Comparison of ENCODE assay signal across 2 cellular contexts in the genomic region with DNA sequence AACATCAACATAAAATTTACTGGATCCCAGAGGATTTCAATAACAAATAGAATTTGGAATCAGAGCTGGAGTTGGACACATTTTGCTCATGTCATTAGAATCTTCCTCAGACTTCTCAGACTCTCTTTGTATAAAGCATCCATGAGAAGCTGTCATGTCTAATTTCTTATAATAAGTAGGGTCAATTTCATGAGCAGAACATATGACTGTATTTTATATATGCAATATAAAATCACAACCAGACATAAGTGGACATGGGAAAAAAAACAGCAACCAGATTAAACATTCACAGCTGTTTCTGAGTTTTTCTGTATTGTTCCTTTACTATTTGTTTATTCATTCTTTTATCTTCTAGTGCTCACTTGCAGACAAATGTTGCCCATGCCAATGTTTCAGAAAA.
TF ChIP-seq lines count a peak whose summit lies in the region.

No MANE protein-coding gene starts in this region.

TF ChIP-seq in A549, 52 proteins besides CTCF, POLR2A, EP300 and RAD21 (continued from another document):
- TF ChIP-seq HOXB13 (CRISPR knock-in tag; IDR thresholded peaks at IDR 0.05; ENCODE audit: low read depth) (no peak), EHF (CRISPR knock-in tag; IDR thresholded peaks at IDR 0.05) (no peak), JUNB (IDR thresholded peaks at IDR 0.05) (no peak), CHD4 (IDR thresholded peaks at IDR 0.05; ENCODE audit: borderline replicate concordance) (no peak), NFE2L2 (conservative IDR thresholded peaks at IDR 0.05; ENCODE audit: low read length) (no peak), ZFP36 (IDR thresholded peaks at IDR 0.05; ENCODE audit: borderline replicate concordance, partially characterized antibody) (no peak), NPAS2 (CRISPR knock-in tag; IDR thresholded peaks at IDR 0.05; ENCODE audit: borderline replicate concordance) (no peak)

TF ChIP-seq in SK-N-SH treated with all-trans-retinoic acid at 6 μM for 48 hours, 23 proteins besides CTCF, POLR2A, EP300 and RAD21 (continued from another document):
- TF ChIP-seq, protein P1, sequence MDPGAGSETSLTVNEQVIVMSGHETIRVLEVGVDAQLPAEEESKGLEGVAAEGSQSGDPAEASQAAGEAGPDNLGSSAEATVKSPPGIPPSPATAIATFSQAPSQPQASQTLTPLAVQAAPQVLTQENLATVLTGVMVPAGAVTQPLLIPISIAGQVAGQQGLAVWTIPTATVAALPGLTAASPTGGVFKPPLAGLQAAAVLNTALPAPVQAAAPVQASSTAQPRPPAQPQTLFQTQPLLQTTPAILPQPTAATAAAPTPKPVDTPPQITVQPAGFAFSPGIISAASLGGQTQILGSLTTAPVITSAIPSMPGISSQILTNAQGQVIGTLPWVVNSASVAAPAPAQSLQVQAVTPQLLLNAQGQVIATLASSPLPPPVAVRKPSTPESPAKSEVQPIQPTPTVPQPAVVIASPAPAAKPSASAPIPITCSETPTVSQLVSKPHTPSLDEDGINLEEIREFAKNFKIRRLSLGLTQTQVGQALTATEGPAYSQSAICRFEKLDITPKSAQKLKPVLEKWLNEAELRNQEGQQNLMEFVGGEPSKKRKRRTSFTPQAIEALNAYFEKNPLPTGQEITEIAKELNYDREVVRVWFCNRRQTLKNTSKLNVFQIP (CRISPR knock-in tag; IDR thresholded peaks at IDR 0.05; ENCODE audit: borderline replicate concordance, low read depth), result no peak
- TF ChIP-seq ISL1 (CRISPR knock-in tag; IDR thresholded peaks at IDR 0.05) (no peak), ZFP3 (CRISPR knock-in tag; IDR thresholded peaks at IDR 0.05) (no peak), ZNF8 (CRISPR knock-in tag; IDR thresholded peaks at IDR 0.05) (no peak), ZFP30 (CRISPR knock-in tag; IDR thresholded peaks at IDR 0.05) (no peak), SNAI2 (CRISPR knock-in tag; IDR thresholded peaks at IDR 0.05) (no peak), GLIS3 (CRISPR knock-in tag; IDR thresholded peaks at IDR 0.05) (no peak), ZNF565 (CRISPR knock-in tag; conservative IDR thresholded peaks at IDR 0.05; ENCODE audit: low read depth) (no peak), OSR1 (CRISPR knock-in tag; IDR thresholded peaks at IDR 0.05) (no peak), PPARA (CRISPR knock-in tag; IDR thresholded peaks at IDR 0.05; ENCODE audit: borderline replicate concordance) (no peak)
- TF ChIP-seq, protein P2, sequence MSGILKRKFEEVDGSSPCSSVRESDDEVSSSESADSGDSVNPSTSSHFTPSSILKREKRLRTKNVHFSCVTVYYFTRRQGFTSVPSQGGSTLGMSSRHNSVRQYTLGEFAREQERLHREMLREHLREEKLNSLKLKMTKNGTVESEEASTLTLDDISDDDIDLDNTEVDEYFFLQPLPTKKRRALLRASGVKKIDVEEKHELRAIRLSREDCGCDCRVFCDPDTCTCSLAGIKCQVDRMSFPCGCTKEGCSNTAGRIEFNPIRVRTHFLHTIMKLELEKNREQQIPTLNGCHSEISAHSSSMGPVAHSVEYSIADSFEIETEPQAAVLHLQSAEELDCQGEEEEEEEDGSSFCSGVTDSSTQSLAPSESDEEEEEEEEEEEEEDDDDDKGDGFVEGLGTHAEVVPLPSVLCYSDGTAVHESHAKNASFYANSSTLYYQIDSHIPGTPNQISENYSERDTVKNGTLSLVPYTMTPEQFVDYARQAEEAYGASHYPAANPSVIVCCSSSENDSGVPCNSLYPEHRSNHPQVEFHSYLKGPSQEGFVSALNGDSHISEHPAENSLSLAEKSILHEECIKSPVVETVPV (CRISPR knock-in tag; IDR thresholded peaks at IDR 0.05), result no peak
